ENCODE assay signal across 1 cellular context in the genomic region with DNA sequence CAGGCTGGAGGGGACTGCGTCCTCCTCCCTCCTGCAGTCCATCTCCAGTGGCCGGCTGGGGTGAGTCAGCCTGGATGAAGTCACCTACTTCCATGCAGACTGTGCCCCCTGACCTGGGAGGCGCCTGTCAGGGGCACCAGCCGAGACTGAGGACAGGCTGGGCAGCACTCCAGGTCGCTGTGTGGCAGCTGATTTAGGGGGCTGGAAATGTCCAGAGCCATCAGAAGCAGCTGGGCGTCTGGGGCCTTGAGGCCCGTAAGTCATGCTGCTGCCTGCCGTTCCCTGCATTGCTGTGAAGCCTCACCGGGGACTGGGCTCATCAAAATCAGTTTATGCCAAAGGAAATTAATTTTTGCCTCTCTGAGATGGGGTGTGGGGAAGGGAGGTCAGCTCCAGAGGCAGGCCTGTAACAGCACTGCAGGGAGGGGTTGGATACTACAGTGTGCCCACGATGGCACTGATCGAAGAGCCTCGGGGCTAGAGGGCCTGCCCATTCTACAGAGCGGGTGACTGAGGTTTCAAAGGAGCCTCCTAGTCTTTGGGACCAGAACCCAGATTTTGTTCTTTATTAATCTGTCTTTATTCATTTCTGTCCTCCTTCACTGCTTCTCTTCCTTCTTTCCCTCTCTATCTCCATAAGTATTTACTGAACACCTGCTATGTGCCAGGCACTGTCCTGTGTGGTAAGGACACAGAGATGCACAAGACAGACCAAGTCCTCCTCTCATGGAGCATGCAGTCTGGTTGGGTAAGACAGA.
TF ChIP-seq lines count a peak whose summit lies in the region.

No MANE protein-coding gene starts in this region.

TF ChIP-seq in SK-N-SH, 30 proteins besides CTCF, POLR2A, EP300 and RAD21 (continued from another document):
- peak; percentile 38 for TF ChIP-seq GATA2 (CRISPR knock-in tag; IDR thresholded peaks at IDR 0.05)
- TF ChIP-seq EZH2phosphoT487 (IDR thresholded peaks at IDR 0.05; ENCODE audit: borderline replicate concordance, low read depth), result no peak
- no peak for TF ChIP-seq NRF1 (IDR thresholded peaks at IDR 0.05; ENCODE audit: low read depth, low read length)
- peak; percentile 68 for TF ChIP-seq CHD2 (IDR thresholded peaks at IDR 0.05; ENCODE audit: low read length, partially characterized antibody)
- TF ChIP-seq TEAD4 (IDR thresholded peaks at IDR 0.05; ENCODE audit: borderline replicate concordance, insufficient read depth), result peak; percentile 57; the same call in 1 of the 2 replicates
- no peak for TF ChIP-seq GABPA (IDR thresholded peaks at IDR 0.05; ENCODE audit: low read depth)
- TF ChIP-seq RCOR1 (IDR thresholded peaks at IDR 0.05; ENCODE audit: low read length), result peak; percentile 72
- TF ChIP-seq, protein P1, sequence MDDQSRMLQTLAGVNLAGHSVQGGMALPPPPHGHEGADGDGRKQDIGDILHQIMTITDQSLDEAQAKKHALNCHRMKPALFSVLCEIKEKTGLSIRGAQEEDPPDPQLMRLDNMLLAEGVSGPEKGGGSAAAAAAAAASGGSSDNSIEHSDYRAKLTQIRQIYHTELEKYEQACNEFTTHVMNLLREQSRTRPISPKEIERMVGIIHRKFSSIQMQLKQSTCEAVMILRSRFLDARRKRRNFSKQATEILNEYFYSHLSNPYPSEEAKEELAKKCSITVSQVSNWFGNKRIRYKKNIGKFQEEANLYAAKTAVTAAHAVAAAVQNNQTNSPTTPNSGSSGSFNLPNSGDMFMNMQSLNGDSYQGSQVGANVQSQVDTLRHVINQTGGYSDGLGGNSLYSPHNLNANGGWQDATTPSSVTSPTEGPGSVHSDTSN (IDR thresholded peaks at IDR 0.05), result peak; percentile 89
- TF ChIP-seq FOXJ3 (CRISPR knock-in tag; IDR thresholded peaks at IDR 0.05), result no peak; the same call in 1 of the 2 replicates
- TF ChIP-seq MXI1 (IDR thresholded peaks at IDR 0.05; ENCODE audit: low read depth, low read length), result peak; percentile 82; the same call in 1 of the 2 replicates
